Comparison of ENCODE assay signal across 19 cellular contexts in genomic region chr2:102138331-102138730, GRCh38. TPM values are rescaled to one million over a fixed set of nuclear protein-coding genes. Genes with fewer than 3 reads are reported as not detected.
DNase-seq lines count a peak whose midpoint lies in the region; ATAC-seq, FAIRE-seq and TF ChIP-seq lines count a peak whose summit lies in the region.
"Had no signal": no experiment of that assay in that cellular context is flagged by ENCODE, and none has a peak within 500 bp of the region (broad histone marks: within the 10 kb centered on the region; RNA-seq: fewer than 3 reads in every experiment).

No MANE protein-coding gene starts in this region.

- H3K36me3 ChIP-seq in K562 (ENCODE audit: control insufficient read depth, insufficient read depth, low read length): no peaks in the 10 kb centered on the region
- H3K36me3 ChIP-seq: neural progenitor cell, WERI-Rb-1 had no signal

- no peak overlapping the region for H3K9ac ChIP-seq in K562 (ENCODE audit: insufficient read depth in 1 of 2, low read depth in 2 of 2, low read length in 2 of 2)
- H3K9ac ChIP-seq: neural progenitor cell had no signal

- no peak overlapping the region for H3K27ac ChIP-seq in K562 (ENCODE audit: extremely low read depth, low read depth, low read length)
- H3K27ac ChIP-seq: neural progenitor cell, WERI-Rb-1 had no signal

- peak overlapping the region; percentile 62 for H3K27ac Mint-ChIP-seq in activated naive CD4-positive, alpha-beta T cell treated with anti-CD3 and anti-CD28 coated beads for 36 hours
- peak overlapping the region; percentile 84 for H3K27ac Mint-ChIP-seq in stimulated activated naive CD8-positive, alpha-beta T cell treated with anti-CD3 and anti-CD28 coated beads, Interleukin-15, Interleukin-2, amounts not matched to agents 100 ng/mL and 50 ng/mL, for 24 hours
- H3K27ac Mint-ChIP-seq: neural progenitor cell had no signal

- no peak for TF ChIP-seq POLR2A in K562 (conservative IDR thresholded peaks at IDR 0.05)

- peaks cover 12% of the 10 kb centered on the region for H3K36me3 Mint-ChIP-seq in activated naive CD4-positive, alpha-beta T cell treated with anti-CD3 and anti-CD28 coated beads for 36 hours (ENCODE audit: low read depth)
- peaks cover 23% of the 10 kb centered on the region for H3K36me3 Mint-ChIP-seq in stimulated activated naive CD8-positive, alpha-beta T cell treated with anti-CD3 and anti-CD28 coated beads, Interleukin-15, Interleukin-2, amounts not matched to agents 100 ng/mL and 50 ng/mL, for 24 hours (ENCODE audit: low read depth)
- H3K36me3 Mint-ChIP-seq: neural progenitor cell had no signal

- POLR2A ChIA-PET in K562 (lab: Yijun Ruan, JAX): no interaction called here

- peak; percentile 23 for FAIRE-seq in K562 (lab: Jason Lieb, UNC)
- FAIRE-seq: kidney had no signal

- no TSS peak for BruUV-seq in K562 (replicated peaks; lab: Mats Ljungman, UMichigan)

- no peaks in the 10 kb centered on the region for H3K9me1 ChIP-seq in K562 (ENCODE audit: control insufficient read depth, insufficient read depth, low read length)

- H3K4me1 ChIP-seq in K562 (replicated peaks in 1 of 2; ENCODE audit: control insufficient read depth in 2 of 2, insufficient read depth in 2 of 2, low read length in 2 of 2): peaks cover 11% of the 10 kb centered on the region in 2 experiments

- H3K4me1 Mint-ChIP-seq in activated naive CD4-positive, alpha-beta T cell treated with anti-CD3 and anti-CD28 coated beads for 36 hours (ENCODE audit: low read depth): peaks cover 46% of the 10 kb centered on the region
- peaks cover 54% of the 10 kb centered on the region for H3K4me1 Mint-ChIP-seq in stimulated activated naive CD8-positive, alpha-beta T cell treated with anti-CD3 and anti-CD28 coated beads, Interleukin-15, Interleukin-2, amounts not matched to agents 100 ng/mL and 50 ng/mL, for 24 hours (ENCODE audit: low read depth)

- DNase-seq in activated naive CD4-positive, alpha-beta T cell treated with anti-CD3 and anti-CD28 coated beads for 36 hours: peak; percentile 38
- DNase-seq in activated naive CD4-positive, alpha-beta T cell treated with Interleukin-2 at 50 U/mL for 16 hours: no peak
- peak; percentile 44 to 88 for DNase-seq in NOMO-1 (lab: John Stamatoyannopoulos, UW; ENCODE audit: unreplicated experiment in 2 of 2)
- DNase-seq in K562 (ENCODE audit: extremely low read depth in 1 of 4, low spot score in 3 of 4): no peak
- no peak for DNase-seq in T1000 (lab: John Stamatoyannopoulos, UW)
- DNase-seq: amygdala; DMS153; effector memory CD4-positive, alpha-beta T cell; kidney; NCI-H2107; NCI-H748 treated with DMSO at 0.1 percent for 48 hours; WERI-Rb-1 had no signal

- ATAC-seq in K562: no peak
- no peak for ATAC-seq in HG03342 (IDR thresholded peaks at IDR 0.05; ENCODE audit: unreplicated experiment)
- ATAC-seq in HG03520 (IDR thresholded peaks at IDR 0.05; ENCODE audit: unreplicated experiment): no peak
- ATAC-seq: HCT116 had no signal

- TF ChIP-seq RAD21 in K562 (CRISPR knock-in tag; conservative IDR thresholded peaks at IDR 0.05 in 1 of 2, IDR thresholded peaks at IDR 0.05 in 1 of 2): no peak

- in situ Hi-C loops in K562 (cut with MboI): no loop called here

- TF ChIP-seq EP300 in K562 (IDR thresholded peaks at IDR 0.05; ENCODE audit: low read length): no peak

- H3K4me2 ChIP-seq in K562 (ENCODE audit: insufficient read depth, low read length): no peak overlapping the region
- H3K4me2 ChIP-seq: neural progenitor cell had no signal

- CTCF ChIA-PET in activated naive CD4-positive, alpha-beta T cell treated with anti-CD3 and anti-CD28 coated beads for 36 hours (lab: Charles Lee): interaction anchor here (0.6 to 2.0 kb wide), 2 partner anchors 102 to 147 kb away, joined by 3 to 7 read pairs; no protein-coding TSS in a partner anchor
- CTCF ChIA-PET in K562 (lab: Yijun Ruan, JAX; ENCODE audit: low intra/inter-chr PET ratio): no interaction called here

- peaks cover 29% of the 10 kb centered on the region for H3K27me3 Mint-ChIP-seq in activated naive CD4-positive, alpha-beta T cell treated with anti-CD3 and anti-CD28 coated beads for 36 hours (ENCODE audit: low read depth)
- peaks cover 37% of the 10 kb centered on the region for H3K27me3 Mint-ChIP-seq in stimulated activated naive CD8-positive, alpha-beta T cell treated with anti-CD3 and anti-CD28 coated beads, Interleukin-15, Interleukin-2, amounts not matched to agents 100 ng/mL and 50 ng/mL, for 24 hours

- no peak overlapping the region for H3K4me3 Mint-ChIP-seq in activated naive CD4-positive, alpha-beta T cell treated with anti-CD3 and anti-CD28 coated beads for 36 hours
- peak overlapping the region; percentile 3 for H3K4me3 Mint-ChIP-seq in stimulated activated naive CD8-positive, alpha-beta T cell treated with anti-CD3 and anti-CD28 coated beads, Interleukin-15, Interleukin-2, amounts not matched to agents 100 ng/mL and 50 ng/mL, for 24 hours
- H3K4me3 Mint-ChIP-seq: central memory CD8-positive, alpha-beta T cell; neural progenitor cell had no signal

- intact Hi-C loops in activated naive CD4-positive, alpha-beta T cell treated with anti-CD3 and anti-CD28 coated beads for 36 hours (cut with micrococcal nuclease): loop anchor here (1.0 to 2.0 kb wide), 3 partner anchors 10 to 82 kb away; no protein-coding TSS in a partner anchor
- intact Hi-C loops in K562 (cut with micrococcal nuclease): no loop called here

- WGBS in K562 (ENCODE audit: insufficient coverage, low coverage, missing lambda C conversion rate): 4% methylated on average over 4 of the region's 4 CpGs

- TF ChIP-seq CTCF in K562 (IDR thresholded peaks at IDR 0.05 in 2 of 3, conservative IDR thresholded peaks at IDR 0.05 in 1 of 3; ENCODE audit: insufficient read depth in 2 of 3, low read depth in 1 of 3, low read length in 3 of 3): no peak

- peaks cover 13% of the 10 kb centered on the region for H3K9me3 Mint-ChIP-seq in activated naive CD4-positive, alpha-beta T cell treated with anti-CD3 and anti-CD28 coated beads for 36 hours
- H3K9me3 Mint-ChIP-seq in stimulated activated naive CD8-positive, alpha-beta T cell treated with anti-CD3 and anti-CD28 coated beads, Interleukin-15, Interleukin-2, amounts not matched to agents 100 ng/mL and 50 ng/mL, for 24 hours: peaks cover 14% of the 10 kb centered on the region
- H3K9me3 Mint-ChIP-seq: central memory CD8-positive, alpha-beta T cell had no signal

- 0 out of 2 replicates have a peak, but pooled peaks cover under 1% of the 10 kb centered on the region for H3K9me3 ChIP-seq in K562 (replicated peaks; ENCODE audit: control insufficient read depth, insufficient read depth, low read depth, low read length)

- H3K79me2 ChIP-seq in K562 (ENCODE audit: control insufficient read depth, insufficient read depth, low read length): no peaks in the 10 kb centered on the region

- H4K20me1 ChIP-seq in K562 (replicated peaks; ENCODE audit: control insufficient read depth, insufficient read depth, low read length): no peaks in the 10 kb centered on the region

- no peak overlapping the region for H2AFZ ChIP-seq in K562 (ENCODE audit: low read depth, low read length)
- H2AFZ ChIP-seq: neural progenitor cell had no signal

- no peaks in the 10 kb centered on the region; a peak in 1 of 5 replicates for H3K27me3 ChIP-seq in K562 (ENCODE audit: control insufficient read depth in 2 of 2, insufficient read depth in 2 of 2, low read length in 2 of 2)

- H3K4me3 ChIP-seq in K562: no peak overlapping the region
- H3K4me3 ChIP-seq: neural progenitor cell had no signal

TF ChIP-seq in K562, 482 proteins besides CTCF, POLR2A, EP300 and RAD21 (continues in another document):
- TF ChIP-seq NFATC3 (IDR thresholded peaks at IDR 0.05) (0 out of 2 replicates have a peak, but pooled peaks have one; percentile 35), BHLHE40 (IDR thresholded peaks at IDR 0.05; ENCODE audit: low read length) (no peak)

RNA-seq across cellular contexts. Expression of gene IL1R1, which starts 4.2 kb away (rescaled TPM):
- 1 to 10 TPM; 5.7 to 6.7 TPM for total RNA-seq in activated naive CD4-positive, alpha-beta T cell treated with anti-CD3 and anti-CD28 coated beads for 36 hours
- 1.9 and 3.7 TPM in 2 replicates for total RNA-seq in K562 (2011; cell fraction: chromatin; rRNA removed; ENCODE audit: low replicate concordance)
- 0.83 and 0.92 TPM in 2 replicates for total RNA-seq in K562 (2011; cell fraction: nucleolus; rRNA removed)
- total RNA-seq in K562 (2011; cell fraction: nucleoplasm; rRNA removed): 2.3 and 4.2 TPM in 2 replicates
- total RNA-seq in K562 (2014; rRNA removed) (0.90 and 1.00 TPM in 2 replicates), K562 (2014; rRNA removed; fragmentation: Illumina TruSeq; extraction: Trizol) (1.4 and 2.2 TPM in 2 replicates), K562 (2015; rRNA removed; fragmentation: Illumina TruSeq; extraction: Trizol) (2.0 and 2.5 TPM in 2 replicates), K562 (2021) (1.6 and 2.5 TPM in 2 replicates)
- polyA plus RNA-seq in K562 (2011; rRNA removed) (1.5 and 3.9 TPM in 2 replicates), K562 (2014; fragmentation: Illumina TruSeq; extraction: Trizol) (2.6 and 2.9 TPM in 2 replicates), K562 (2014; fragmentation: Nextera tagmentation; extraction: Ambion mirVana) (1 to 10 TPM in 1 of 2 experiments, under 1 TPM in 1; 0.81 to 1.2 TPM), K562 (2014; rRNA removed) (1.6 and 2.5 TPM in 2 replicates)
- polyA plus RNA-seq in K562 (2011; cell fraction: cytosol; rRNA removed): 1.3 and 1.6 TPM in 2 replicates
- 0.83 and 1.3 TPM in 2 replicates for polyA plus RNA-seq in K562 (2011; cell fraction: nucleus; rRNA removed)
- polyA plus RNA-seq in K562 (2012): 1.7 and 2.9 TPM in 2 replicates
- 1.5 and 2.4 TPM in 2 replicates for polyA minus RNA-seq in K562 (2011; rRNA and poly(A)+ RNA removed)
- polyA minus RNA-seq in K562 (2011; cell fraction: cytosol; rRNA and poly(A)+ RNA removed): 1.1 and 3.4 TPM in 2 replicates
- 0.78 and 0.81 TPM in 2 replicates for polyA minus RNA-seq in K562 (2011; cell fraction: nucleus; rRNA and poly(A)+ RNA removed)

RNA-seq across cellular contexts. Expression of gene IL1RL2, which starts 48.5 kb away (rescaled TPM):
- total RNA-seq in activated naive CD4-positive, alpha-beta T cell treated with anti-CD3 and anti-CD28 coated beads for 36 hours: under 1 TPM; 0.30 to 0.91 TPM
- not detected in 2 replicates for total RNA-seq in K562 (2011; cell fraction: chromatin; rRNA removed; ENCODE audit: low replicate concordance)
- not detected in 2 replicates for total RNA-seq in K562 (2011; cell fraction: nucleolus; rRNA removed)
- not detected in 2 replicates for total RNA-seq in K562 (2011; cell fraction: nucleoplasm; rRNA removed)
- total RNA-seq in K562 (2014; rRNA removed): not detected in 2 replicates
- total RNA-seq in K562 (2014; rRNA removed; fragmentation: Illumina TruSeq; extraction: Trizol): not detected in 2 replicates
- total RNA-seq in K562 (2015; rRNA removed; fragmentation: Illumina TruSeq; extraction: Trizol): not detected in 2 replicates
- total RNA-seq in K562 (2021): not detected in 2 replicates
- polyA plus RNA-seq in K562 (2011; rRNA removed): not detected in 2 replicates
- polyA plus RNA-seq in K562 (2011; cell fraction: cytosol; rRNA removed): not detected in 2 replicates
- not detected in 2 replicates for polyA plus RNA-seq in K562 (2011; cell fraction: nucleus; rRNA removed)
- not detected in 2 replicates for polyA plus RNA-seq in K562 (2012)
- not detected in 2 replicates for polyA plus RNA-seq in K562 (2014; fragmentation: Illumina TruSeq; extraction: Trizol)
- not detected for polyA plus RNA-seq in K562 (2014; fragmentation: Nextera tagmentation; extraction: Ambion mirVana)
- polyA plus RNA-seq in K562 (2014; rRNA removed): not detected in 2 replicates
- not detected in 2 replicates for polyA minus RNA-seq in K562 (2011; rRNA and poly(A)+ RNA removed)
- not detected in 2 replicates for polyA minus RNA-seq in K562 (2011; cell fraction: cytosol; rRNA and poly(A)+ RNA removed)
- polyA minus RNA-seq in K562 (2011; cell fraction: nucleus; rRNA and poly(A)+ RNA removed): not detected in 2 replicates
- total RNA-seq: RPMI7951 had no signal

Comparison
In these comparisons a context has a peak if more than half of its experiments do, and no peak if none do; other contexts are left out.
1. DNase-seq: peak in activated naive CD4-positive, alpha-beta T cell treated with anti-CD3 and anti-CD28 coated beads for 36 hours (single experiment) and NOMO-1 (2 of 2); none in activated naive CD4-positive, alpha-beta T cell treated with Interleukin-2 at 50 U/mL for 16 hours (single experiment), K562 (0 of 4) and T1000 (single experiment).